8 cellular contexts compared by ENCODE assay signal in genomic region chr5:134503088-134503936, GRCh38. TPM values are rescaled to one million over a fixed set of nuclear protein-coding genes. Genes with fewer than 3 reads are reported as not detected.
DNase-seq lines count a peak whose midpoint lies in the region; ATAC-seq, FAIRE-seq and TF ChIP-seq lines count a peak whose summit lies in the region.

No MANE protein-coding gene starts in this region.

- no peaks in the 10 kb centered on the region for H3K27me3 ChIP-seq in pancreas
- H3K27me3 ChIP-seq in tibial artery, result no peaks in the 10 kb centered on the region

- TF ChIP-seq CTCF in pancreas (IDR thresholded peaks at IDR 0.05) (no peak), tibial artery (IDR thresholded peaks at IDR 0.05) (no peak)

- H3K36me3 ChIP-seq in pancreas, result no peaks in the 10 kb centered on the region
- no peaks in the 10 kb centered on the region for H3K36me3 ChIP-seq in tibial artery

- no peaks in the 10 kb centered on the region for H3K9me3 ChIP-seq in pancreas
- no peaks in the 10 kb centered on the region for H3K9me3 ChIP-seq in tibial artery

- H3K4me3 ChIP-seq in pancreas (no peak overlapping the region), tibial artery (no peak overlapping the region)

- no peak for FAIRE-seq in pancreas (lab: Jason Lieb, UNC)

- intact Hi-C loops in pancreas (cut with DNase I), result loop anchor here in 1 of 3 donors (10.0 kb wide), 1 partner anchor 79 kb away; no protein-coding TSS in a partner anchor
- intact Hi-C loops in tibial artery (cut with DNase I; ENCODE audit: low total_unique reads), result no loop called here

- H3K4me1 ChIP-seq in pancreas (peaks cover 19 to 39% (median 36%) of the 10 kb centered on the region in 3 donors), tibial artery (peaks cover 0 to 17% (median 12%) of the 10 kb centered on the region in 4 donors)

- H3K27ac ChIP-seq in pancreas, result peak overlapping the region; percentile 33 to 88 (median 66)
- peak overlapping the region; percentile 59 to 69 for H3K27ac ChIP-seq in tibial artery

- 57 to 66% methylated on average over 11 of the region's 11 CpGs for WGBS in pancreas, 2 donors

- ATAC-seq in HG02798 (IDR thresholded peaks at IDR 0.05; ENCODE audit: poor library complexity, unreplicated experiment) (peak; percentile 82), pancreas (peak in 3 of 4 donors; percentile 34 to 65 (median 35))

- TF ChIP-seq POLR2A in GM10847 (IDR thresholded peaks at IDR 0.05; ENCODE audit: extremely low read depth, insufficient read length), result peak; percentile 19

- peak; percentile 89 for DNase-seq in NOMO-1 treated with DMSO at 0.1 percent for 48 hours (lab: John Stamatoyannopoulos, UW; ENCODE audit: unreplicated experiment)
- peak; percentile 32 for DNase-seq in activated T-cell treated with anti-CD3 and anti-CD28 coated beads for 4 hours
- peak; percentile 94 for DNase-seq in fibroblast of gingiva (ENCODE audit: low read depth)
- DNase-seq in pancreas, result peak in 5 of 6 donors; percentile 42 to 74 (median 55)
- peak; percentile 80 to 87 for DNase-seq in tibial artery
- no peak for DNase-seq in hippocampal formation (lab: John Stamatoyannopoulos, UW)

RNA-seq across cellular contexts. Expression of gene JADE2, which starts 22.2 kb away (rescaled TPM):
- total RNA-seq in pancreas, result 10 to 100 TPM; 25.7 to 42.7 (median 27.4) TPM
- 10 to 100 TPM in 1 of 2 donors, 1 to 10 TPM in 1; 9.6 to 12.6 TPM for polyA plus RNA-seq in pancreas

Comparison
In these comparisons a context has a peak if more than half of its experiments do, and no peak if none do; other contexts are left out.
1. DNase-seq: peak in NOMO-1 treated with DMSO at 0.1 percent for 48 hours (single experiment), activated T-cell treated with anti-CD3 and anti-CD28 coated beads for 4 hours (single experiment), fibroblast of gingiva (single experiment), pancreas (5 of 6) and tibial artery (2 of 2); none in hippocampal formation (0 of 2).